In the genomic region with DNA sequence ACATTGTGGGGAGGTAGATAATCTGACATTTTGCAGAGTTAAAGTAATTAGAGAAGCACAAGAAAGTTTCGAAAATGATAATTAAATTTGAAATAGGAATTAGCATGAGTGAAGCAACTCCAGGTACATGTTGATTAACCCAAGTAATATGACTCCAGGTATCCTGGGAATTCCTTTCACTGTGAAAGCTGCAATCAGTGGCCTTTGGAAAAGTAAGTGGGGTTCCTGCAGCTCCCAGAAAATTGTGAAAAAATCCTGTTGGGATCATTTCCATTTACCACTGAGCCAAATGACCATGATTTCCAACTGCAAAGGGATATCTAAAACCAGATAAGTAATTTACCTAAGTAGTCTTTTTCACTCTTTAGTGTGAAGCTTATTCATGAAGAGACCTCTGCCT, we compare ENCODE assay signal across 24 cellular contexts. TPM values are rescaled to one million over a fixed set of nuclear protein-coding genes. Genes with fewer than 3 reads are reported as not detected.
"Had no signal": no experiment of that assay in that cellular context is flagged by ENCODE, and none has a peak within 500 bp of the region (broad histone marks: within the 10 kb centered on the region; RNA-seq: fewer than 3 reads in every experiment).

No MANE protein-coding gene starts in this region.

- H3K4me2 ChIP-seq: neural progenitor cell had no signal

- H3K9me3 ChIP-seq: esophagus squamous epithelium, stomach, thyroid gland had no signal

- H3K27ac Mint-ChIP-seq: mesothelial cell of epicardium; naive thymus-derived CD4-positive, alpha-beta T cell; nephron; neural progenitor cell; progenitor cell of endocrine pancreas; stimulated activated effector memory CD8-positive, alpha-beta T cell treated with anti-CD3 and anti-CD28 coated beads, Interleukin-12 subunit alpha, Interleukin-12 subunit beta, amount 100 ng/mL, for 72 hours had no signal

- H3K27ac ChIP-seq: coronary artery, esophagus squamous epithelium, heart right ventricle, neural progenitor cell, parathyroid adenoma, stomach, thyroid gland had no signal

- H3K27me3 ChIP-seq: esophagus squamous epithelium, heart right ventricle, neural progenitor cell, stomach, thyroid gland had no signal

- H3K4me1 ChIP-seq: neural progenitor cell, parathyroid adenoma had no signal

- H3K36me3 Mint-ChIP-seq: mesothelial cell of epicardium; naive thymus-derived CD4-positive, alpha-beta T cell; stimulated activated effector memory CD8-positive, alpha-beta T cell treated with anti-CD3 and anti-CD28 coated beads, Interleukin-12 subunit alpha, Interleukin-12 subunit beta, amount 100 ng/mL, for 72 hours had no signal

- H3K9ac ChIP-seq: neural progenitor cell, parathyroid adenoma had no signal

- H2AFZ ChIP-seq: neural progenitor cell, parathyroid adenoma had no signal

- H3K79me2 ChIP-seq: parathyroid adenoma had no signal

- H3K4me3 Mint-ChIP-seq: mesothelial cell of epicardium; naive thymus-derived CD4-positive, alpha-beta T cell; nephron; neural progenitor cell; stimulated activated effector memory CD8-positive, alpha-beta T cell treated with anti-CD3 and anti-CD28 coated beads, Interleukin-12 subunit alpha, Interleukin-12 subunit beta, amount 100 ng/mL, for 72 hours had no signal

- H3K36me3 ChIP-seq: esophagus squamous epithelium, heart right ventricle, neural progenitor cell, stomach, thyroid gland had no signal

- ATAC-seq: heart right ventricle; naive thymus-derived CD4-positive, alpha-beta T cell; sciatic nerve; stimulated activated effector memory CD8-positive, alpha-beta T cell treated with anti-CD3 and anti-CD28 coated beads, Interleukin-12 subunit alpha, Interleukin-12 subunit beta, amount 100 ng/mL, for 72 hours had no signal

- H3K27me3 Mint-ChIP-seq: progenitor cell of endocrine pancreas had no signal

- H3K4me1 Mint-ChIP-seq: mesothelial cell of epicardium; naive thymus-derived CD4-positive, alpha-beta T cell; neural progenitor cell; stimulated activated effector memory CD8-positive, alpha-beta T cell treated with anti-CD3 and anti-CD28 coated beads, Interleukin-12 subunit alpha, Interleukin-12 subunit beta, amount 100 ng/mL, for 72 hours had no signal

- H3K4me3 ChIP-seq: coronary artery, esophagus squamous epithelium, heart right ventricle, neural progenitor cell, stomach, thyroid gland had no signal

- DNase-seq: dermis blood vessel endothelial cell; effector memory CD4-positive, alpha-beta T cell; erythroblast; esophagus squamous epithelium; foreskin melanocyte; glutamatergic neuron; heart right ventricle; hippocampal formation; mesenchymal stem cell; naive thymus-derived CD4-positive, alpha-beta T cell; stimulated activated CD4-positive, alpha-beta T cell treated with anti-CD3 and anti-CD28 coated beads, Interleukin-2, amount 100 ng/mL, for 24 hours; stimulated activated CD4-positive, alpha-beta T cell treated with anti-CD3 and anti-CD28 coated beads, Interleukin-4, amount 100 ng/mL, for 24 hours; stimulated activated naive CD4-positive, alpha-beta T cell treated with Interleukin-2 at 50 U/mL for 16 hours; stomach; thyroid gland; trophoblast cell had no signal

RNA-seq across cellular contexts. Expression of gene CXCL2, which starts 26.1 kb away (rescaled TPM):
- polyA plus RNA-seq: naive thymus-derived CD4-positive, alpha-beta T cell had no signal
